16 cellular contexts compared by ENCODE assay signal in genomic region chr1:232459826-232460225, GRCh38.
"Had no signal": no experiment of that assay in that cellular context is flagged by ENCODE, and none has a peak within 500 bp of the region (broad histone marks: within the 10 kb centered on the region; RNA-seq: fewer than 3 reads in every experiment).

No MANE protein-coding gene starts in this region.

- H3K36me3 Mint-ChIP-seq: activated naive CD8-positive, alpha-beta T cell had no signal

- H3K27ac ChIP-seq: esophagus muscularis mucosa, gastroesophageal sphincter, left ventricle myocardium inferior, thyroid gland had no signal

- ATAC-seq: gastroesophageal sphincter had no signal

- H3K27ac Mint-ChIP-seq: activated B cell treated with CpG ODN at 0.5 μM for 24 hours; activated CD4-positive, alpha-beta memory T cell treated with anti-CD3 and anti-CD28 coated beads, Interleukin-2, amount 10 ng/mL, durations not matched to agents 7 days and 5 days; activated CD8-positive, alpha-beta memory T cell treated with anti-CD3 and anti-CD28 coated beads, Interleukin-2, amount 10 ng/mL, durations not matched to agents 7 days and 5 days; activated naive CD8-positive, alpha-beta T cell had no signal

- H3K4me3 Mint-ChIP-seq: activated B cell treated with CpG ODN at 0.5 μM for 24 hours; activated CD4-positive, alpha-beta memory T cell treated with anti-CD3 and anti-CD28 coated beads, Interleukin-2, amount 10 ng/mL, durations not matched to agents 7 days and 5 days; activated CD8-positive, alpha-beta memory T cell treated with anti-CD3 and anti-CD28 coated beads, Interleukin-2, amount 10 ng/mL, durations not matched to agents 7 days and 5 days; activated naive CD8-positive, alpha-beta T cell had no signal

- H3K27me3 ChIP-seq: esophagus muscularis mucosa, gastroesophageal sphincter, thyroid gland had no signal

- H3K4me3 ChIP-seq: esophagus muscularis mucosa, gastroesophageal sphincter, left ventricle myocardium inferior, thyroid gland had no signal

- H3K9me3 Mint-ChIP-seq: activated B cell treated with CpG ODN at 0.5 μM for 24 hours; activated CD4-positive, alpha-beta memory T cell treated with anti-CD3 and anti-CD28 coated beads, Interleukin-2, amount 10 ng/mL, durations not matched to agents 7 days and 5 days had no signal

- H3K27me3 Mint-ChIP-seq: activated B cell treated with CpG ODN at 0.5 μM for 24 hours; activated naive CD8-positive, alpha-beta T cell had no signal

- DNase-seq: activated B cell treated with CpG ODN at 0.5 μM for 24 hours; activated CD4-positive, alpha-beta memory T cell treated with anti-CD3 and anti-CD28 coated beads, Interleukin-2, amount 10 ng/mL, durations not matched to agents 7 days and 5 days; activated CD4-positive, alpha-beta T cell treated with anti-CD3 and anti-CD28 coated beads for 4 hours; amniotic stem cell; dermis blood vessel endothelial cell; effector memory CD4-positive, alpha-beta T cell; kidney; left ventricle myocardium inferior; mammary epithelial cell; stimulated activated CD4-positive, alpha-beta T cell treated with anti-CD3 and anti-CD28 coated beads, Interleukin-2, amount 100 ng/mL, for 24 hours; stimulated activated naive CD4-positive, alpha-beta T cell treated with Interleukin-2 at 50 U/mL for 16 hours; thyroid gland had no signal

- H3K9me3 ChIP-seq: esophagus muscularis mucosa, gastroesophageal sphincter, left ventricle myocardium inferior, thyroid gland had no signal

- H3K4me1 Mint-ChIP-seq: activated B cell treated with CpG ODN at 0.5 μM for 24 hours had no signal
